26 cellular contexts compared by ENCODE assay signal in the genomic region with DNA sequence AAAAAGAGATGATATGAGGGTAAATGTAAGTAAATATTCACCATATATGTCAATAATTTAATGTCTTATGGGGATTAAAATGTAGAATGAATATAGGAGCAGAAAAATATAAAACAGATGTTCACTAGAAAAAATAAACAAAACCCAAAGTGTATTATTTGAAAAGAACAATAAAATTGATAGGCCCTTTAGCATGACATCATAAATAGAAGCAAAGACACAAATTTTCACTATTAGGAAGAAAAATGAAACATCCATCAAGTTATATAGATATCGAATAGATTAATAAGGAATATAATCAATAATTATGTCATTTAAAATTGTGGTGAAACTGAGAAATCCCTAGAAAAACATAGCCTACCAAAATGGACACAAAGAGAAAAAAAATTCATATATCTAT.
"Had no signal": no experiment of that assay in that cellular context is flagged by ENCODE, and none has a peak within 500 bp of the region (broad histone marks: within the 10 kb centered on the region; RNA-seq: fewer than 3 reads in every experiment).

No MANE protein-coding gene starts in this region.

- H3K9me3 ChIP-seq: psoas muscle, testis, tibial artery, upper lobe of right lung had no signal

- H3K36me3 ChIP-seq: ovary, suprapubic skin, uterus had no signal

- H3K4me1 ChIP-seq: neural progenitor cell, parathyroid adenoma, psoas muscle, spleen, suprapubic skin, testis, tibial artery, transverse colon, upper lobe of right lung, uterus had no signal

- H3K27ac ChIP-seq: neural progenitor cell, ovary, parathyroid adenoma, psoas muscle, skin epidermis, spleen, suprapubic skin, testis, tibial artery, transverse colon, upper lobe of right lung, uterus had no signal

- H3K4me3 ChIP-seq: neural progenitor cell, ovary, psoas muscle, skin epidermis, smooth muscle cell, spleen, suprapubic skin, testis, tibial artery, transverse colon, upper lobe of right lung, uterus had no signal

- DNase-seq: natural killer cell; occipital lobe; ovary; posterior cingulate gyrus; psoas muscle; right cardiac atrium; spleen; stimulated activated CD4-positive, alpha-beta T cell treated with anti-CD3 and anti-CD28 coated beads, Interleukin-12 subunit alpha, Interleukin-12 subunit beta, amount 100 ng/mL, for 4 hours; stimulated activated CD4-positive, alpha-beta T cell treated with anti-CD3 and anti-CD28 coated beads, Interleukin-1b, Interleukin-23, amount 100 ng/mL, for 48 hours; stimulated activated CD4-positive, alpha-beta T cell treated with anti-CD3 and anti-CD28 coated beads, Interleukin-4, amount 100 ng/mL, for 1 hour; stimulated activated CD4-positive, alpha-beta T cell treated with anti-CD3 and anti-CD28 coated beads, Interleukin-4, amount 100 ng/mL, for 4 hours; stimulated activated CD8-positive, alpha-beta memory T cell treated with anti-CD3 and anti-CD28 coated beads, Interleukin-4, amount 100 ng/mL, for 48 hours; stimulated activated naive CD4-positive, alpha-beta T cell; stimulated activated naive CD8-positive, alpha-beta T cell treated with anti-CD3 and anti-CD28 coated beads, Interleukin-15, amount 100 ng/mL, for 72 hours; stimulated activated naive CD8-positive, alpha-beta T cell treated with anti-CD3 and anti-CD28 coated beads, Interleukin-15, Interleukin-2, amounts not matched to agents 100 U/mL and 50 U/mL, for 24 hours; substantia nigra; testis; tibial artery; transverse colon; upper lobe of right lung; uterus had no signal
